In genomic region chr4:88792268-88792781, GRCh38 we compare ENCODE assay signal across 9 cellular contexts.
A peak's percentile ranks its signal among the peaks of the same experiment; 100 is the strongest.
DNase-seq lines count a peak whose midpoint lies in the region; ATAC-seq, FAIRE-seq and TF ChIP-seq lines count a peak whose summit lies in the region.
"Had no signal": no experiment of that assay in that cellular context is flagged by ENCODE, and none has a peak within 500 bp of the region (broad histone marks: within the 10 kb centered on the region; RNA-seq: fewer than 3 reads in every experiment).

No MANE protein-coding gene starts in this region.

- no peaks in the 10 kb centered on the region for H3K79me2 ChIP-seq in astrocyte (ENCODE audit: insufficient read depth, low read length)

- no peak for TF ChIP-seq CTCF in astrocyte (IDR thresholded peaks at IDR 0.05; ENCODE audit: insufficient read depth, low read depth, low read length)

- peaks cover 15% of the 10 kb centered on the region for H3K4me1 ChIP-seq in astrocyte (ENCODE audit: insufficient read depth, low read length)
- H3K4me1 ChIP-seq in naive thymus-derived CD4-positive, alpha-beta T cell (ENCODE audit: control insufficient read depth in 2 of 2, insufficient read depth in 2 of 2, low read length in 2 of 2): no peaks in the 10 kb centered on the region

- no peaks in the 10 kb centered on the region for H3K27me3 ChIP-seq in astrocyte (ENCODE audit: insufficient read depth, low read length)
- no peaks in the 10 kb centered on the region for H3K27me3 ChIP-seq in naive thymus-derived CD4-positive, alpha-beta T cell (ENCODE audit: control insufficient read depth in 2 of 2, insufficient read depth in 2 of 2, low read length in 2 of 2)

- peak overlapping the region; percentile 88 for H3K27ac Mint-ChIP-seq in activated naive CD4-positive, alpha-beta T cell treated with anti-CD3 and anti-CD28 coated beads, Interleukin-2, amount 50 U/mL, for 24 hours
- H3K27ac Mint-ChIP-seq in activated naive CD4-positive, alpha-beta T cell treated with anti-CD3 and anti-CD28 coated beads, Interleukin-2, amount 10 ng/mL, durations not matched to agents 7 days and 5 days: no peak overlapping the region
- peak overlapping the region; percentile 99 for H3K27ac Mint-ChIP-seq in astrocyte (ENCODE audit: unreplicated experiment)
- H3K27ac Mint-ChIP-seq in naive thymus-derived CD4-positive, alpha-beta T cell: peak overlapping the region in 2 of 9 donors; percentile 3 to 60
- no peak overlapping the region for H3K27ac Mint-ChIP-seq in naive thymus-derived CD8-positive, alpha-beta T cell

- H3K4me3 Mint-ChIP-seq in activated naive CD4-positive, alpha-beta T cell treated with anti-CD3 and anti-CD28 coated beads, Interleukin-2, amount 50 U/mL, for 24 hours: no peak overlapping the region
- no peak overlapping the region for H3K4me3 Mint-ChIP-seq in activated naive CD4-positive, alpha-beta T cell treated with anti-CD3 and anti-CD28 coated beads, Interleukin-2, amount 10 ng/mL, durations not matched to agents 7 days and 5 days
- peak overlapping the region; percentile 37 for H3K4me3 Mint-ChIP-seq in astrocyte (ENCODE audit: unreplicated experiment)
- no peak overlapping the region for H3K4me3 Mint-ChIP-seq in naive thymus-derived CD4-positive, alpha-beta T cell
- H3K4me3 Mint-ChIP-seq in naive thymus-derived CD8-positive, alpha-beta T cell: no peak overlapping the region

- no peaks in the 10 kb centered on the region for H3K36me3 Mint-ChIP-seq in activated naive CD4-positive, alpha-beta T cell treated with anti-CD3 and anti-CD28 coated beads, Interleukin-2, amount 50 U/mL, for 24 hours
- H3K36me3 Mint-ChIP-seq in activated naive CD4-positive, alpha-beta T cell treated with anti-CD3 and anti-CD28 coated beads, Interleukin-2, amount 10 ng/mL, durations not matched to agents 7 days and 5 days: peaks cover 51% of the 10 kb centered on the region
- H3K36me3 Mint-ChIP-seq in astrocyte (ENCODE audit: low read depth, unreplicated experiment): peaks cover under 1% of the 10 kb centered on the region
- peaks cover 0 to 30% (median 17%) of the 10 kb centered on the region in 5 donors for H3K36me3 Mint-ChIP-seq in naive thymus-derived CD4-positive, alpha-beta T cell
- peaks cover 0 to under 1% (median 0%) of the 10 kb centered on the region in 3 donors for H3K36me3 Mint-ChIP-seq in naive thymus-derived CD8-positive, alpha-beta T cell

- H2AFZ ChIP-seq in astrocyte (ENCODE audit: low read depth, low read length): no peak overlapping the region

- no peaks in the 10 kb centered on the region for H3K36me3 ChIP-seq in astrocyte (ENCODE audit: insufficient read depth, low read length)
- H3K36me3 ChIP-seq in naive thymus-derived CD4-positive, alpha-beta T cell (ENCODE audit: control insufficient read depth in 2 of 3, insufficient read depth in 3 of 3, low read length in 3 of 3): peaks cover 0 to 17% (median 4%) of the 10 kb centered on the region in 3 experiments

- H3K9ac ChIP-seq in astrocyte (ENCODE audit: low read length): peak overlapping the region; percentile 49

- FAIRE-seq in astrocyte (lab: Jason Lieb, UNC): peak; percentile 85
- FAIRE-seq: G401.6 had no signal

- H3K9me3 Mint-ChIP-seq in activated naive CD4-positive, alpha-beta T cell treated with anti-CD3 and anti-CD28 coated beads, Interleukin-2, amount 50 U/mL, for 24 hours: no peaks in the 10 kb centered on the region
- no peaks in the 10 kb centered on the region for H3K9me3 Mint-ChIP-seq in activated naive CD4-positive, alpha-beta T cell treated with anti-CD3 and anti-CD28 coated beads, Interleukin-2, amount 10 ng/mL, durations not matched to agents 7 days and 5 days
- H3K9me3 Mint-ChIP-seq in astrocyte (ENCODE audit: unreplicated experiment): no peaks in the 10 kb centered on the region
- no peaks in the 10 kb centered on the region for H3K9me3 Mint-ChIP-seq in naive thymus-derived CD4-positive, alpha-beta T cell
- peaks cover 0 to under 1% (median 0%) of the 10 kb centered on the region in 9 donors for H3K9me3 Mint-ChIP-seq in naive thymus-derived CD8-positive, alpha-beta T cell

- CTCF ChIA-PET in activated naive CD4-positive, alpha-beta T cell treated with anti-CD3 and anti-CD28 coated beads, Interleukin-2, amount 10 ng/mL, durations not matched to agents 7 days and 5 days (lab: Charles Lee): interaction anchor here (1.7 kb wide), 1 partner anchor 253 kb away, joined by 11 read pairs; no protein-coding TSS in a partner anchor
- CTCF ChIA-PET in naive thymus-derived CD4-positive, alpha-beta T cell (lab: Charles Lee): interaction anchor here (0.5 to 1.6 kb wide), 4 partner anchors 27 to 256 kb away, joined by 3 to 4 read pairs (median 4); no protein-coding TSS in a partner anchor

- H3K4me3 ChIP-seq in astrocyte (ENCODE audit: insufficient read depth, low read depth, low read length): no peak overlapping the region
- H3K4me3 ChIP-seq in naive thymus-derived CD4-positive, alpha-beta T cell (ENCODE audit: low read length): no peak overlapping the region

- H3K4me1 Mint-ChIP-seq in activated naive CD4-positive, alpha-beta T cell treated with anti-CD3 and anti-CD28 coated beads, Interleukin-2, amount 50 U/mL, for 24 hours: peaks cover 10% of the 10 kb centered on the region
- H3K4me1 Mint-ChIP-seq in activated naive CD4-positive, alpha-beta T cell treated with anti-CD3 and anti-CD28 coated beads, Interleukin-2, amount 10 ng/mL, durations not matched to agents 7 days and 5 days: peaks cover 13% of the 10 kb centered on the region
- H3K4me1 Mint-ChIP-seq in astrocyte (ENCODE audit: low read depth, unreplicated experiment): peaks cover 30% of the 10 kb centered on the region
- H3K4me1 Mint-ChIP-seq in naive thymus-derived CD4-positive, alpha-beta T cell: peaks cover 0 to 42% (median 4%) of the 10 kb centered on the region in 7 donors
- no peaks in the 10 kb centered on the region for H3K4me1 Mint-ChIP-seq in naive thymus-derived CD8-positive, alpha-beta T cell

- no peaks in the 10 kb centered on the region for H3K27me3 Mint-ChIP-seq in activated naive CD4-positive, alpha-beta T cell treated with anti-CD3 and anti-CD28 coated beads, Interleukin-2, amount 50 U/mL, for 24 hours
- peaks cover 3% of the 10 kb centered on the region for H3K27me3 Mint-ChIP-seq in activated naive CD4-positive, alpha-beta T cell treated with anti-CD3 and anti-CD28 coated beads, Interleukin-2, amount 10 ng/mL, durations not matched to agents 7 days and 5 days
- no peaks in the 10 kb centered on the region for H3K27me3 Mint-ChIP-seq in astrocyte (ENCODE audit: low read depth, unreplicated experiment)
- peaks cover 0 to 14% (median 0%) of the 10 kb centered on the region in 5 donors for H3K27me3 Mint-ChIP-seq in naive thymus-derived CD4-positive, alpha-beta T cell
- peaks cover 0 to 5% (median 0%) of the 10 kb centered on the region in 5 donors for H3K27me3 Mint-ChIP-seq in naive thymus-derived CD8-positive, alpha-beta T cell

- peak; percentile 82 for ATAC-seq in HG03159 (IDR thresholded peaks at IDR 0.05; ENCODE audit: unreplicated experiment)
- ATAC-seq in naive thymus-derived CD4-positive, alpha-beta T cell: peak; percentile 44
- ATAC-seq in naive thymus-derived CD8-positive, alpha-beta T cell: no peak

- no peak for DNase-seq in activated naive CD4-positive, alpha-beta T cell treated with anti-CD3 and anti-CD28 coated beads, Interleukin-2, amount 10 ng/mL, durations not matched to agents 7 days and 5 days
- DNase-seq in astrocyte (ENCODE audit: low read depth): peak; percentile 83
- DNase-seq in naive thymus-derived CD4-positive, alpha-beta T cell: no peak
- no peak for DNase-seq in mesenteric fat pad (ENCODE audit: low spot score)
- no peak for DNase-seq in naive thymus-derived CD8-positive, alpha-beta T cell
- DNase-seq in stimulated activated CD4-positive, alpha-beta T cell treated with anti-CD3 and anti-CD28 coated beads, Interleukin-2, amount 100 ng/mL, for 24 hours: no peak

- intact Hi-C loops in naive thymus-derived CD4-positive, alpha-beta T cell (cut with micrococcal nuclease): loop anchor here in 1 of 2 donors (5.0 kb wide), 1 partner anchor 265 kb away; no protein-coding TSS in a partner anchor

- no peaks in the 10 kb centered on the region for H3K9me3 ChIP-seq in astrocyte (ENCODE audit: insufficient read depth, low read depth, low read length)
- no peaks in the 10 kb centered on the region for H3K9me3 ChIP-seq in naive thymus-derived CD4-positive, alpha-beta T cell (ENCODE audit: control insufficient read depth in 2 of 3, low read length in 3 of 3)

- no peaks in the 10 kb centered on the region for H4K20me1 ChIP-seq in astrocyte (ENCODE audit: insufficient read depth, low read length)

- H3K27ac ChIP-seq in astrocyte (ENCODE audit: low read depth, low read length): peak overlapping the region; percentile 79
- H3K27ac ChIP-seq in naive thymus-derived CD4-positive, alpha-beta T cell (ENCODE audit: low read depth, low read length): no peak overlapping the region

- POLR2A ChIA-PET in naive thymus-derived CD4-positive, alpha-beta T cell (lab: Charles Lee): no interaction called here
- POLR2A ChIA-PET in naive thymus-derived CD8-positive, alpha-beta T cell (lab: Charles Lee): no interaction called here

- peak overlapping the region; percentile 51 for H3K4me2 ChIP-seq in astrocyte (ENCODE audit: low read length)

Comparison
In these comparisons a context has a peak if more than half of its experiments do, and no peak if none do; other contexts are left out.
1. H3K27ac Mint-ChIP-seq: peak in activated naive CD4-positive, alpha-beta T cell treated with anti-CD3 and anti-CD28 coated beads, Interleukin-2, amount 50 U/mL, for 24 hours (single experiment) and astrocyte (single experiment); none in activated naive CD4-positive, alpha-beta T cell treated with anti-CD3 and anti-CD28 coated beads, Interleukin-2, amount 10 ng/mL, durations not matched to agents 7 days and 5 days (single experiment) and naive thymus-derived CD8-positive, alpha-beta T cell (0 of 10).
2. ATAC-seq: peak in HG03159 (single experiment) and naive thymus-derived CD4-positive, alpha-beta T cell (single experiment); none in naive thymus-derived CD8-positive, alpha-beta T cell (0 of 2).